In the genomic region with DNA sequence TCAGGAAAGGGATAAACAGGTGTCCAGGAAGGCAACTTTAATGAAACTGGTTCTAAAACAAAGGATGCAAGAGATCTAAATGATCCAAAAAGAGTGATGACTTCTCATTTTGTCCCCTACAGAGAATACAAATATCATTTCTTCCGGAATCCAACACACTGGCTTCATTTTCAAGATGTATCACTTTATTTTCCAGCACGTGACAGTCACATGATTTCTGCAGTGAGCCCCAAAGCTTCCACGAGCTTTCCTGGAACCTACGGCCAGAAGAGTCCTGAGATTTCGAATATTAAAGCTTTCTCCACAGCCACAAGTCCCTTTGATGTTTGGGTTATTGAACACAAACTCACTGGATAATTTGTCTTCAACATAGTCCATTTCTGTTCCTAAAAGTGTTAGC, we compare ENCODE assay signal across 2 cellular contexts.
A peak's percentile ranks its signal among the peaks of the same experiment; 100 is the strongest.
TF ChIP-seq lines count a peak whose summit lies in the region.

No MANE protein-coding gene starts in this region.

TF ChIP-seq in GM12878, 131 proteins besides CTCF, POLR2A, EP300 and RAD21:
- TF ChIP-seq RAD51 (IDR thresholded peaks at IDR 0.05) (peak; percentile 69), BHLHE40 (IDR thresholded peaks at IDR 0.05; ENCODE audit: borderline replicate concordance in 1 of 2, low read depth in 2 of 2, low read length in 1 of 2) (peak in 1 of 2 experiments; percentile 17; a peak in 1 of 4 replicates)
TF ChIP-seq in GM12878: peak in this region for 2; not testable (repeated sequence) for 129.

TF ChIP-seq in K562, 482 proteins besides CTCF, POLR2A, EP300 and RAD21:
- TF ChIP-seq, protein P1, sequence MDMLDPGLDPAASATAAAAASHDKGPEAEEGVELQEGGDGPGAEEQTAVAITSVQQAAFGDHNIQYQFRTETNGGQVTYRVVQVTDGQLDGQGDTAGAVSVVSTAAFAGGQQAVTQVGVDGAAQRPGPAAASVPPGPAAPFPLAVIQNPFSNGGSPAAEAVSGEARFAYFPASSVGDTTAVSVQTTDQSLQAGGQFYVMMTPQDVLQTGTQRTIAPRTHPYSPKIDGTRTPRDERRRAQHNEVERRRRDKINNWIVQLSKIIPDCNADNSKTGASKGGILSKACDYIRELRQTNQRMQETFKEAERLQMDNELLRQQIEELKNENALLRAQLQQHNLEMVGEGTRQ (CRISPR knock-in tag; IDR thresholded peaks at IDR 0.05) = peak; percentile 59
- TF ChIP-seq, protein P2, sequence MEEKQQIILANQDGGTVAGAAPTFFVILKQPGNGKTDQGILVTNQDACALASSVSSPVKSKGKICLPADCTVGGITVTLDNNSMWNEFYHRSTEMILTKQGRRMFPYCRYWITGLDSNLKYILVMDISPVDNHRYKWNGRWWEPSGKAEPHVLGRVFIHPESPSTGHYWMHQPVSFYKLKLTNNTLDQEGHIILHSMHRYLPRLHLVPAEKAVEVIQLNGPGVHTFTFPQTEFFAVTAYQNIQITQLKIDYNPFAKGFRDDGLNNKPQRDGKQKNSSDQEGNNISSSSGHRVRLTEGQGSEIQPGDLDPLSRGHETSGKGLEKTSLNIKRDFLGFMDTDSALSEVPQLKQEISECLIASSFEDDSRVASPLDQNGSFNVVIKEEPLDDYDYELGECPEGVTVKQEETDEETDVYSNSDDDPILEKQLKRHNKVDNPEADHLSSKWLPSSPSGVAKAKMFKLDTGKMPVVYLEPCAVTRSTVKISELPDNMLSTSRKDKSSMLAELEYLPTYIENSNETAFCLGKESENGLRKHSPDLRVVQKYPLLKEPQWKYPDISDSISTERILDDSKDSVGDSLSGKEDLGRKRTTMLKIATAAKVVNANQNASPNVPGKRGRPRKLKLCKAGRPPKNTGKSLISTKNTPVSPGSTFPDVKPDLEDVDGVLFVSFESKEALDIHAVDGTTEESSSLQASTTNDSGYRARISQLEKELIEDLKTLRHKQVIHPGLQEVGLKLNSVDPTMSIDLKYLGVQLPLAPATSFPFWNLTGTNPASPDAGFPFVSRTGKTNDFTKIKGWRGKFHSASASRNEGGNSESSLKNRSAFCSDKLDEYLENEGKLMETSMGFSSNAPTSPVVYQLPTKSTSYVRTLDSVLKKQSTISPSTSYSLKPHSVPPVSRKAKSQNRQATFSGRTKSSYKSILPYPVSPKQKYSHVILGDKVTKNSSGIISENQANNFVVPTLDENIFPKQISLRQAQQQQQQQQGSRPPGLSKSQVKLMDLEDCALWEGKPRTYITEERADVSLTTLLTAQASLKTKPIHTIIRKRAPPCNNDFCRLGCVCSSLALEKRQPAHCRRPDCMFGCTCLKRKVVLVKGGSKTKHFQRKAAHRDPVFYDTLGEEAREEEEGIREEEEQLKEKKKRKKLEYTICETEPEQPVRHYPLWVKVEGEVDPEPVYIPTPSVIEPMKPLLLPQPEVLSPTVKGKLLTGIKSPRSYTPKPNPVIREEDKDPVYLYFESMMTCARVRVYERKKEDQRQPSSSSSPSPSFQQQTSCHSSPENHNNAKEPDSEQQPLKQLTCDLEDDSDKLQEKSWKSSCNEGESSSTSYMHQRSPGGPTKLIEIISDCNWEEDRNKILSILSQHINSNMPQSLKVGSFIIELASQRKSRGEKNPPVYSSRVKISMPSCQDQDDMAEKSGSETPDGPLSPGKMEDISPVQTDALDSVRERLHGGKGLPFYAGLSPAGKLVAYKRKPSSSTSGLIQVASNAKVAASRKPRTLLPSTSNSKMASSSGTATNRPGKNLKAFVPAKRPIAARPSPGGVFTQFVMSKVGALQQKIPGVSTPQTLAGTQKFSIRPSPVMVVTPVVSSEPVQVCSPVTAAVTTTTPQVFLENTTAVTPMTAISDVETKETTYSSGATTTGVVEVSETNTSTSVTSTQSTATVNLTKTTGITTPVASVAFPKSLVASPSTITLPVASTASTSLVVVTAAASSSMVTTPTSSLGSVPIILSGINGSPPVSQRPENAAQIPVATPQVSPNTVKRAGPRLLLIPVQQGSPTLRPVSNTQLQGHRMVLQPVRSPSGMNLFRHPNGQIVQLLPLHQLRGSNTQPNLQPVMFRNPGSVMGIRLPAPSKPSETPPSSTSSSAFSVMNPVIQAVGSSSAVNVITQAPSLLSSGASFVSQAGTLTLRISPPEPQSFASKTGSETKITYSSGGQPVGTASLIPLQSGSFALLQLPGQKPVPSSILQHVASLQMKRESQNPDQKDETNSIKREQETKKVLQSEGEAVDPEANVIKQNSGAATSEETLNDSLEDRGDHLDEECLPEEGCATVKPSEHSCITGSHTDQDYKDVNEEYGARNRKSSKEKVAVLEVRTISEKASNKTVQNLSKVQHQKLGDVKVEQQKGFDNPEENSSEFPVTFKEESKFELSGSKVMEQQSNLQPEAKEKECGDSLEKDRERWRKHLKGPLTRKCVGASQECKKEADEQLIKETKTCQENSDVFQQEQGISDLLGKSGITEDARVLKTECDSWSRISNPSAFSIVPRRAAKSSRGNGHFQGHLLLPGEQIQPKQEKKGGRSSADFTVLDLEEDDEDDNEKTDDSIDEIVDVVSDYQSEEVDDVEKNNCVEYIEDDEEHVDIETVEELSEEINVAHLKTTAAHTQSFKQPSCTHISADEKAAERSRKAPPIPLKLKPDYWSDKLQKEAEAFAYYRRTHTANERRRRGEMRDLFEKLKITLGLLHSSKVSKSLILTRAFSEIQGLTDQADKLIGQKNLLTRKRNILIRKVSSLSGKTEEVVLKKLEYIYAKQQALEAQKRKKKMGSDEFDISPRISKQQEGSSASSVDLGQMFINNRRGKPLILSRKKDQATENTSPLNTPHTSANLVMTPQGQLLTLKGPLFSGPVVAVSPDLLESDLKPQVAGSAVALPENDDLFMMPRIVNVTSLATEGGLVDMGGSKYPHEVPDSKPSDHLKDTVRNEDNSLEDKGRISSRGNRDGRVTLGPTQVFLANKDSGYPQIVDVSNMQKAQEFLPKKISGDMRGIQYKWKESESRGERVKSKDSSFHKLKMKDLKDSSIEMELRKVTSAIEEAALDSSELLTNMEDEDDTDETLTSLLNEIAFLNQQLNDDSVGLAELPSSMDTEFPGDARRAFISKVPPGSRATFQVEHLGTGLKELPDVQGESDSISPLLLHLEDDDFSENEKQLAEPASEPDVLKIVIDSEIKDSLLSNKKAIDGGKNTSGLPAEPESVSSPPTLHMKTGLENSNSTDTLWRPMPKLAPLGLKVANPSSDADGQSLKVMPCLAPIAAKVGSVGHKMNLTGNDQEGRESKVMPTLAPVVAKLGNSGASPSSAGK (IDR thresholded peaks at IDR 0.05) = peak; percentile 73
- TF ChIP-seq CBFA2T2 (conservative IDR thresholded peaks at IDR 0.05) = peak; percentile 31; the same call in 1 of the 2 replicates
- TF ChIP-seq L3MBTL2 (IDR thresholded peaks at IDR 0.05) = peak; percentile 79
- TF ChIP-seq, protein P3, sequence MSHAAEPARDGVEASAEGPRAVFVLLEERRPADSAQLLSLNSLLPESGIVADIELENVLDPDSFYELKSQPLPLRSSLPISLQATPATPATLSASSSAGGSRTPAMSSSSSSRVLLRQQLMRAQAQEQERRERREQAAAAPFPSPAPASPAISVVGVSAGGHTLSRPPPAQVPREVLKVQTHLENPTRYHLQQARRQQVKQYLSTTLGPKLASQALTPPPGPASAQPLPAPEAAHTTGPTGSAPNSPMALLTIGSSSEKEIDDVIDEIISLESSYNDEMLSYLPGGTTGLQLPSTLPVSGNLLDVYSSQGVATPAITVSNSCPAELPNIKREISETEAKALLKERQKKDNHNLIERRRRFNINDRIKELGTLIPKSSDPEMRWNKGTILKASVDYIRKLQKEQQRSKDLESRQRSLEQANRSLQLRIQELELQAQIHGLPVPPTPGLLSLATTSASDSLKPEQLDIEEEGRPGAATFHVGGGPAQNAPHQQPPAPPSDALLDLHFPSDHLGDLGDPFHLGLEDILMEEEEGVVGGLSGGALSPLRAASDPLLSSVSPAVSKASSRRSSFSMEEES (CRISPR knock-in tag; IDR thresholded peaks at IDR 0.05) = peak; percentile 47; the same call in 1 of the 2 replicates
- TF ChIP-seq RAD51 (IDR thresholded peaks at IDR 0.05; ENCODE audit: borderline replicate concordance, low read depth) = peak; percentile 83
